Comparison of ENCODE assay signal across 11 cellular contexts in genomic region chr15:92665100-92665555, GRCh38. TPM values are rescaled to one million over a fixed set of nuclear protein-coding genes. Genes with fewer than 3 reads are reported as not detected.
DNase-seq lines count a peak whose midpoint lies in the region; ATAC-seq and TF ChIP-seq lines count a peak whose summit lies in the region.
"Had no signal": no experiment of that assay in that cellular context is flagged by ENCODE, and none has a peak within 500 bp of the region (broad histone marks: within the 10 kb centered on the region; RNA-seq: fewer than 3 reads in every experiment).

No MANE protein-coding gene starts in this region.

- TF ChIP-seq CTCF in Panc1 (IDR thresholded peaks at IDR 0.05) (no peak), fibroblast of the aortic adventitia (IDR thresholded peaks at IDR 0.05; ENCODE audit: insufficient read depth, low read length) (no peak), osteocyte (IDR thresholded peaks at IDR 0.05) (no peak), CD14-positive monocyte (IDR thresholded peaks at IDR 0.05) (no peak)

- H3K27ac Mint-ChIP-seq in osteocyte (ENCODE audit: unreplicated experiment) = peak overlapping the region; percentile 62
- no peak overlapping the region for H3K27ac Mint-ChIP-seq in CD14-positive monocyte
- H3K27ac Mint-ChIP-seq: CD4-positive, CD25-positive, alpha-beta regulatory T cell had no signal

- peaks cover 45% of the 10 kb centered on the region for H3K4me1 ChIP-seq in Panc1 (ENCODE audit: control insufficient read depth, insufficient read depth, low read length)

- POLR2A ChIA-PET in Panc1 (lab: Charles Lee) = no interaction called here

- H3K27me3 ChIP-seq in Panc1 (ENCODE audit: control insufficient read depth, insufficient read depth, low read length) = no peaks in the 10 kb centered on the region

- H3K27me3 Mint-ChIP-seq in osteocyte (ENCODE audit: unreplicated experiment) (peaks cover 7% of the 10 kb centered on the region), CD14-positive monocyte (ENCODE audit: low read depth in 3 of 3) (peaks cover 0 to 18% (median 2%) of the 10 kb centered on the region in 3 donors)

- H3K4me1 Mint-ChIP-seq in osteocyte (ENCODE audit: unreplicated experiment) (peaks cover 40% of the 10 kb centered on the region), CD14-positive monocyte (peaks cover 2% of the 10 kb centered on the region)
- H3K4me1 Mint-ChIP-seq: CD4-positive, CD25-positive, alpha-beta regulatory T cell had no signal

- CTCF ChIA-PET in Panc1 (lab: Charles Lee) = no interaction called here

- no peak overlapping the region for H3K4me3 ChIP-seq in Panc1 (ENCODE audit: low read depth in 2 of 2, low read length in 2 of 2)
- H3K4me3 ChIP-seq in fibroblast of the aortic adventitia (ENCODE audit: low read depth, low read length) = no peak overlapping the region

- peak overlapping the region; percentile 31; the same call in 1 of the 2 replicates for H3K27ac ChIP-seq in Panc1 (ENCODE audit: low read length)

- no peaks in the 10 kb centered on the region for H3K9me3 ChIP-seq in Panc1 (ENCODE audit: control insufficient read depth, insufficient read depth, low read depth, low read length)

- no TSS peak for BruUV-seq in Panc1 (replicated peaks; lab: Mats Ljungman, UMichigan)

- DNase-seq in Caki2 (ENCODE audit: low read depth) (peak; percentile 47), Panc1 (ENCODE audit: low read depth, low spot score) (no peak), fibroblast of the aortic adventitia (ENCODE audit: low read depth) (peak; percentile 79), osteocyte (ENCODE audit: extremely low spot score, unreplicated experiment) (no peak), HCEC 1CT (no peak), CD14-positive monocyte (ENCODE audit: low spot score) (no peak)
- DNase-seq in activated naive CD4-positive, alpha-beta T cell (lab: John Stamatoyannopoulos, UW) = no peak
- DNase-seq: activated CD4-positive, alpha-beta T cell treated with anti-CD3 and anti-CD28 coated beads for 1 hour; CD4-positive, CD25-positive, alpha-beta regulatory T cell; NCI-H748 treated with DMSO at 0.1 percent for 48 hours had no signal

- ATAC-seq in Panc1 (no peak), GM18858 (IDR thresholded peaks at IDR 0.05; ENCODE audit: unreplicated experiment) (no peak)

- no peaks in the 10 kb centered on the region for H3K36me3 ChIP-seq in Panc1 (ENCODE audit: control insufficient read depth, insufficient read depth, low read length)

- H3K36me3 Mint-ChIP-seq in osteocyte (ENCODE audit: unreplicated experiment) (no peaks in the 10 kb centered on the region), CD14-positive monocyte (no peaks in the 10 kb centered on the region)
- H3K36me3 Mint-ChIP-seq: CD4-positive, CD25-positive, alpha-beta regulatory T cell had no signal

- H3K9me3 Mint-ChIP-seq in osteocyte (ENCODE audit: unreplicated experiment) (no peaks in the 10 kb centered on the region), CD14-positive monocyte (peaks cover 0 to 2% (median 0%) of the 10 kb centered on the region in 7 donors)

- H3K4me3 Mint-ChIP-seq in osteocyte (ENCODE audit: unreplicated experiment) = peak overlapping the region; percentile 44
- peak overlapping the region in 1 of 2 donors; percentile 18 for H3K4me3 Mint-ChIP-seq in CD14-positive monocyte
- H3K4me3 Mint-ChIP-seq: CD4-positive, CD25-positive, alpha-beta regulatory T cell had no signal

- intact Hi-C loops in Panc1 (cut with micrococcal nuclease; ENCODE audit: unreplicated experiment) = no loop called here
- intact Hi-C loops in CD14-positive monocyte (cut with micrococcal nuclease) = no loop called here

- in situ Hi-C loops in Caki2 (cut with HindIII; ENCODE audit: low pct_unique_long_range_greater_than_20kb, low sequenced_read_pairs) (no loop called here), Panc1 (cut with HindIII; ENCODE audit: low pct_unique_long_range_greater_than_20kb, low sequenced_read_pairs) (no loop called here)

RNA-seq across cellular contexts. Expression of gene FAM174B, which starts 9.6 kb away (rescaled TPM):
- 24.7 and 78.0 TPM in 2 replicates for total RNA-seq in Caki2 (2014; rRNA removed; shearing (Covaris generic); ENCODE audit: low replicate concordance)
- total RNA-seq in Panc1 (2021; ENCODE audit: unreplicated experiment) (30.7 TPM), fibroblast of the aortic adventitia (ENCODE audit: low replicate concordance) (2.2 and 5.5 TPM in 2 replicates), osteocyte (8.2 and 11.0 TPM in 2 replicates)
- polyA plus RNA-seq in Panc1 (2012; ENCODE audit: insufficient read length) = 22.5 TPM
- 1 to 10 TPM; 3.2 to 4.7 TPM for polyA plus RNA-seq in CD14-positive monocyte

Comparison
In these comparisons a context has a peak if more than half of its experiments do, and no peak if none do; other contexts are left out.
1. DNase-seq: peak in Caki2 (single experiment) and fibroblast of the aortic adventitia (single experiment); none in Panc1 (single experiment), osteocyte (single experiment), HCEC 1CT (single experiment), CD14-positive monocyte (single experiment) and activated naive CD4-positive, alpha-beta T cell (0 of 4).